20 cellular contexts compared by ENCODE assay signal in genomic region chr16:73864868-73865267, GRCh38.
DNase-seq lines count a peak whose midpoint lies in the region; ATAC-seq, FAIRE-seq and TF ChIP-seq lines count a peak whose summit lies in the region.
"Had no signal": no experiment of that assay in that cellular context is flagged by ENCODE, and none has a peak within 500 bp of the region (broad histone marks: within the 10 kb centered on the region; RNA-seq: fewer than 3 reads in every experiment).

No MANE protein-coding gene starts in this region.

- ATAC-seq in A549 (no peak), foreskin keratinocyte (no peak)
- ATAC-seq: GM23338, K562 had no signal

- no peaks in the 10 kb centered on the region for H3K9me3 Mint-ChIP-seq in activated T-cell treated with anti-CD3 and anti-CD28 coated beads, Interleukin-2, amount 50 U/mL, for 24 hours
- peaks cover 2% of the 10 kb centered on the region for H3K9me3 Mint-ChIP-seq in neural progenitor cell
- H3K9me3 Mint-ChIP-seq: CD4-positive, alpha-beta T cell; GM23338 had no signal

- no peaks in the 10 kb centered on the region for H3K36me3 Mint-ChIP-seq in activated T-cell treated with anti-CD3 and anti-CD28 coated beads, Interleukin-2, amount 50 U/mL, for 24 hours (ENCODE audit: low read depth)
- no peaks in the 10 kb centered on the region for H3K36me3 Mint-ChIP-seq in neural progenitor cell

- DNase-seq in A549 (ENCODE audit: low read depth in 1 of 2, low spot score in 1 of 2) (no peak), GM12865 (ENCODE audit: low read depth) (peak; percentile 2), bronchial epithelial cell (ENCODE audit: low read depth) (peak; percentile 52), foreskin keratinocyte (peak; percentile 17 to 39), neural progenitor cell (ENCODE audit: low spot score) (no peak), ureter (ENCODE audit: low spot score) (no peak)
- no peak for DNase-seq in activated T-cell treated with anti-CD3 and anti-CD28 coated beads, Interleukin-2, amount 50 U/mL, for 24 hours
- DNase-seq: AML-193; CD4-positive, alpha-beta T cell; HCEC 1CT; IMR-90 had no signal

- CTCF ChIA-PET in A549 (lab: Yijun Ruan, JAX) = no interaction called here

- H3K4me1 Mint-ChIP-seq in activated T-cell treated with anti-CD3 and anti-CD28 coated beads, Interleukin-2, amount 50 U/mL, for 24 hours (ENCODE audit: low read depth) = no peaks in the 10 kb centered on the region
- H3K4me1 Mint-ChIP-seq in neural progenitor cell = peaks cover 8% of the 10 kb centered on the region

- H3K27ac ChIP-seq in A549 = no peak overlapping the region
- no peak overlapping the region for H3K27ac ChIP-seq in foreskin keratinocyte
- H3K27ac ChIP-seq in neural progenitor cell = no peak overlapping the region
- H3K27ac ChIP-seq: C4-2B, HL-60 had no signal

- no peak overlapping the region for H3K9ac ChIP-seq in neural progenitor cell

- no peaks in the 10 kb centered on the region for H3K79me2 ChIP-seq in neural progenitor cell (ENCODE audit: low read depth)

- TF ChIP-seq RAD21 in A549 (conservative IDR thresholded peaks at IDR 0.05 in 1 of 2, IDR thresholded peaks at IDR 0.05 in 1 of 2) = no peak

- no peak overlapping the region for H2AFZ ChIP-seq in neural progenitor cell (replicated peaks)
- H2AFZ ChIP-seq: GM23338 had no signal

- no peaks in the 10 kb centered on the region for H3K4me1 ChIP-seq in A549
- H3K4me1 ChIP-seq in foreskin keratinocyte = no peaks in the 10 kb centered on the region
- no peaks in the 10 kb centered on the region for H3K4me1 ChIP-seq in neural progenitor cell

- H3K9me3 ChIP-seq in A549 = no peaks in the 10 kb centered on the region
- no peaks in the 10 kb centered on the region for H3K9me3 ChIP-seq in neural progenitor cell (ENCODE audit: low read depth)

- no peak for TF ChIP-seq EP300 in A549 (IDR thresholded peaks at IDR 0.05)

- no peak overlapping the region for H3K27ac Mint-ChIP-seq in activated T-cell treated with anti-CD3 and anti-CD28 coated beads, Interleukin-2, amount 50 U/mL, for 24 hours
- H3K27ac Mint-ChIP-seq in neural progenitor cell = no peak overlapping the region
- H3K27ac Mint-ChIP-seq: CD4-positive, alpha-beta T cell; GM23338 had no signal

- POLR2A ChIA-PET in A549 (lab: Yijun Ruan, JAX) = no interaction called here

- H3K27me3 ChIP-seq in bronchial epithelial cell (ENCODE audit: control insufficient read depth, insufficient read depth, low read length) (no peaks in the 10 kb centered on the region), foreskin keratinocyte (no peaks in the 10 kb centered on the region), neural progenitor cell (no peaks in the 10 kb centered on the region)

- no peak overlapping the region for H3K4me3 ChIP-seq in A549
- H3K4me3 ChIP-seq in GM12865 (ENCODE audit: low read depth, low read length) = no peak overlapping the region
- H3K4me3 ChIP-seq in bronchial epithelial cell (ENCODE audit: low read depth, low read length) = no peak overlapping the region
- H3K4me3 ChIP-seq in neural progenitor cell = no peak overlapping the region
- H3K4me3 ChIP-seq: GM23338, K562 had no signal

- no peaks in the 10 kb centered on the region for H3F3A ChIP-seq in neural progenitor cell (ENCODE audit: low read depth)

- no peak overlapping the region for H3K4me3 Mint-ChIP-seq in activated T-cell treated with anti-CD3 and anti-CD28 coated beads, Interleukin-2, amount 50 U/mL, for 24 hours
- no peak overlapping the region for H3K4me3 Mint-ChIP-seq in neural progenitor cell
- H3K4me3 Mint-ChIP-seq: CD4-positive, alpha-beta T cell; GM23338 had no signal

- FAIRE-seq in A549 (lab: Jason Lieb, UNC) = no peak
- FAIRE-seq in bronchial epithelial cell (lab: Jason Lieb, UNC) = peak; percentile 7
- FAIRE-seq: A204.1, G401.6, GM12892, GM18507, H54, K562 had no signal

- TF ChIP-seq POLR2A in A549 (IDR thresholded peaks at IDR 0.05; ENCODE audit: low read length) = no peak

- no peaks in the 10 kb centered on the region for H3K36me3 ChIP-seq in bronchial epithelial cell (ENCODE audit: control insufficient read depth, insufficient read depth, low read length)
- H3K36me3 ChIP-seq in neural progenitor cell = no peaks in the 10 kb centered on the region

- H3K4me2 ChIP-seq in A549 (no peak overlapping the region), neural progenitor cell (no peak overlapping the region)
- H3K4me2 ChIP-seq: GM23338 had no signal

- TF ChIP-seq CTCF in A549 (IDR thresholded peaks at IDR 0.05) = no peak
- TF ChIP-seq CTCF in GM12865 (IDR thresholded peaks at IDR 0.05; ENCODE audit: insufficient read depth, low read depth, low read length, missing control alignments) = no peak
- TF ChIP-seq CTCF in bronchial epithelial cell (IDR thresholded peaks at IDR 0.05; ENCODE audit: insufficient read depth, low read length, severe bottlenecking) = no peak
- no peak for TF ChIP-seq CTCF in foreskin keratinocyte (conservative IDR thresholded peaks at IDR 0.05)
- TF ChIP-seq CTCF in neural progenitor cell (IDR thresholded peaks at IDR 0.05) = no peak

- H4K20me1 ChIP-seq in neural progenitor cell (ENCODE audit: low read depth) = no peaks in the 10 kb centered on the region

- no peaks in the 10 kb centered on the region for H3K27me3 Mint-ChIP-seq in activated T-cell treated with anti-CD3 and anti-CD28 coated beads, Interleukin-2, amount 50 U/mL, for 24 hours
- H3K27me3 Mint-ChIP-seq in neural progenitor cell (ENCODE audit: insufficient read depth, low read depth) = peaks cover 3% of the 10 kb centered on the region

TF ChIP-seq in A549, 52 proteins besides CTCF, POLR2A, EP300 and RAD21:
- TF ChIP-seq PBX3 (IDR thresholded peaks at IDR 0.05) = no peak
- no peak for TF ChIP-seq FOSL2 (IDR thresholded peaks at IDR 0.05)
- TF ChIP-seq FOSL2 (CRISPR knock-in tag; IDR thresholded peaks at IDR 0.05) = peak; percentile 5; the same call in 1 of the 2 replicates
TF ChIP-seq in A549: peak in this region for 1.

Comparison
In these comparisons a context has a peak if more than half of its experiments do, and no peak if none do; other contexts are left out.
1. DNase-seq: peak in GM12865 (single experiment), bronchial epithelial cell (single experiment) and foreskin keratinocyte (2 of 2); none in A549 (0 of 2), activated T-cell treated with anti-CD3 and anti-CD28 coated beads, Interleukin-2, amount 50 U/mL, for 24 hours (single experiment), neural progenitor cell (single experiment) and ureter (single experiment).